Comparison of ENCODE assay signal across 21 cellular contexts in the genomic region with DNA sequence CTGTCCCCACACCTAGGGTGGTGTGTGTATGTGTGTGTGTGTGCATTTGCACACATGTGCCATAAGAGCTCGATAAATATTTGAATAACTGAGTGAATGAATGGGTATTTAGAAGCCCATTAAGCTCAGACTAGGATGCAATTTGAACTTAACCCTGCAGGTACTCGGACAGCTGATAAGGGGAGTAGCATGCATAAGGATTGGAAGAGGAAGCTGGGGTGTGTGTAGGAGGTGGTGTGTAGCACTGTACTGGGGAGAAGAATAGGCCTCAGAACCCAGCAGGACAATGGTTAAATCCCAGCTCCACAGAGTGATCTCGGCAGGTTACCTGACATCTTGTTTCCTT. TPM values are rescaled to one million over a fixed set of nuclear protein-coding genes. Genes with fewer than 3 reads are reported as not detected.
DNase-seq lines count a peak whose midpoint lies in the region; ATAC-seq and TF ChIP-seq lines count a peak whose summit lies in the region.
"Had no signal": no experiment of that assay in that cellular context is flagged by ENCODE, and none has a peak within 500 bp of the region (broad histone marks: within the 10 kb centered on the region; RNA-seq: fewer than 3 reads in every experiment).

No MANE protein-coding gene starts in this region.

- peaks cover 50% of the 10 kb centered on the region for H3K4me1 Mint-ChIP-seq in brain
- peaks cover 19% of the 10 kb centered on the region for H3K4me1 Mint-ChIP-seq in type B pancreatic cell (ENCODE audit: unreplicated experiment)
- H3K4me1 Mint-ChIP-seq: central memory CD8-positive, alpha-beta T cell; immature natural killer cell had no signal

- DNase-seq in NCI-H510A treated with DMSO at 0.1 percent for 48 hours (lab: John Stamatoyannopoulos, UW): peak; percentile 80
- DNase-seq in NCI-H510A (lab: John Stamatoyannopoulos, UW): no peak
- DNase-seq in NCI-H2081 treated with DMSO at 0.1 percent for 48 hours (lab: John Stamatoyannopoulos, UW): peak; percentile 21
- DNase-seq in type B pancreatic cell (ENCODE audit: extremely low spot score, unreplicated experiment): no peak
- no peak for DNase-seq in NCI-H1694 treated with DMSO at 0.1 percent for 48 hours (lab: John Stamatoyannopoulos, UW)
- no peak for DNase-seq in activated naive CD4-positive, alpha-beta T cell treated with anti-CD3 and anti-CD28 coated beads, Interleukin-2, amount 50 U/mL, for 72 hours (ENCODE audit: low spot score in 2 of 2)
- DNase-seq: foreskin fibroblast; immature natural killer cell; naive thymus-derived CD4-positive, alpha-beta T cell; ovary; right lobe of liver; trophoblast cell had no signal

- no peak for ATAC-seq in GM18873 (IDR thresholded peaks at IDR 0.05; ENCODE audit: low FRiP score, unreplicated experiment)
- ATAC-seq in activated naive CD4-positive, alpha-beta T cell treated with anti-CD3 and anti-CD28 coated beads, Interleukin-2, amount 50 U/mL, for 72 hours: no peak
- ATAC-seq: left lobe of liver; naive thymus-derived CD4-positive, alpha-beta T cell; right lobe of liver had no signal

- TF ChIP-seq CTCF in brain (conservative IDR thresholded peaks at IDR 0.05): peak in 1 of 2 experiments; percentile 68
- TF ChIP-seq CTCF in type B pancreatic cell (conservative IDR thresholded peaks at IDR 0.05): peak; percentile 63

- H3K27ac Mint-ChIP-seq in brain (no peak overlapping the region), type B pancreatic cell (no peak overlapping the region)
- no peak overlapping the region for H3K27ac Mint-ChIP-seq in activated naive CD4-positive, alpha-beta T cell treated with anti-CD3 and anti-CD28 coated beads, Interleukin-2, amount 50 U/mL, for 72 hours
- H3K27ac Mint-ChIP-seq: activated naive CD4-positive, alpha-beta T cell treated with anti-CD3 and anti-CD28 coated beads, Interleukin-2, amount 50 U/mL, for 24 hours; activated T-helper 1 cell treated with anti-CD3 and anti-CD28 coated beads, Interleukin-12 subunit alpha, Interleukin-12 subunit beta, Interleukin-2, Interleukin-4 antibody, amounts not matched to agents 30 ng/mL and 10 ng/mL and 1 ng/mL, durations not matched to agents 14 hours and 24 hours and 36 hours; immature natural killer cell had no signal

- H3K27me3 Mint-ChIP-seq in brain: peaks cover 22% of the 10 kb centered on the region
- peaks cover 47% of the 10 kb centered on the region for H3K27me3 Mint-ChIP-seq in type B pancreatic cell

- H3K4me3 Mint-ChIP-seq in brain (peak overlapping the region in 3 of 5 experiments; percentile 27 to 37 (median 30)), type B pancreatic cell (peak overlapping the region; percentile 53)
- H3K4me3 Mint-ChIP-seq: activated naive CD4-positive, alpha-beta T cell treated with anti-CD3 and anti-CD28 coated beads, Interleukin-2, amount 50 U/mL, for 24 hours; activated T-helper 1 cell treated with anti-CD3 and anti-CD28 coated beads, Interleukin-12 subunit alpha, Interleukin-12 subunit beta, Interleukin-2, Interleukin-4 antibody, amounts not matched to agents 30 ng/mL and 10 ng/mL and 1 ng/mL, durations not matched to agents 14 hours and 24 hours and 36 hours; central memory CD8-positive, alpha-beta T cell; immature natural killer cell had no signal

- H3K36me3 Mint-ChIP-seq in brain (peaks cover 3% of the 10 kb centered on the region), type B pancreatic cell (no peaks in the 10 kb centered on the region)
- peaks cover 0 to 5% of the 10 kb centered on the region in 2 donors for H3K36me3 Mint-ChIP-seq in activated naive CD4-positive, alpha-beta T cell treated with anti-CD3 and anti-CD28 coated beads, Interleukin-2, amount 50 U/mL, for 72 hours
- H3K36me3 Mint-ChIP-seq: activated naive CD4-positive, alpha-beta T cell treated with anti-CD3 and anti-CD28 coated beads, Interleukin-2, amount 50 U/mL, for 24 hours; immature natural killer cell had no signal

- H3K9me3 Mint-ChIP-seq in brain (peaks cover 0 to 14% (median 9%) of the 10 kb centered on the region in 5 experiments), type B pancreatic cell (no peaks in the 10 kb centered on the region)
- no peaks in the 10 kb centered on the region for H3K9me3 Mint-ChIP-seq in activated naive CD4-positive, alpha-beta T cell treated with anti-CD3 and anti-CD28 coated beads, Interleukin-2, amount 50 U/mL, for 72 hours
- H3K9me3 Mint-ChIP-seq: activated naive CD4-positive, alpha-beta T cell treated with anti-CD3 and anti-CD28 coated beads, Interleukin-2, amount 50 U/mL, for 24 hours; activated T-helper 1 cell treated with anti-CD3 and anti-CD28 coated beads, Interleukin-12 subunit alpha, Interleukin-12 subunit beta, Interleukin-2, Interleukin-4 antibody, amounts not matched to agents 30 ng/mL and 10 ng/mL and 1 ng/mL, durations not matched to agents 14 hours and 24 hours and 36 hours; central memory CD8-positive, alpha-beta T cell; immature natural killer cell had no signal

RNA-seq across cellular contexts. Expression of gene KCNF1, which starts 1.8 kb away (rescaled TPM):
- 18.1 TPM for polyA plus RNA-seq in brain (ENCODE audit: insufficient read depth, low read depth, low replicate concordance)
- 3.6 and 3.7 TPM in 2 replicates for total RNA-seq in type B pancreatic cell (ENCODE audit: low replicate concordance)
- total RNA-seq in activated naive CD4-positive, alpha-beta T cell treated with anti-CD3 and anti-CD28 coated beads, Interleukin-2, amount 50 U/mL, for 72 hours: not detected
- total RNA-seq: activated T-helper 1 cell treated with anti-CD3 and anti-CD28 coated beads, Interleukin-12 subunit alpha, Interleukin-12 subunit beta, Interleukin-2, Interleukin-4 antibody, amounts not matched to agents 30 ng/mL and 10 ng/mL and 1 ng/mL, durations not matched to agents 14 hours and 24 hours and 36 hours; ascending aorta; left lobe of liver; naive thymus-derived CD4-positive, alpha-beta T cell; right lobe of liver; T-helper 1 cell treated with Interleukin-12 subunit alpha and Interleukin-12 subunit beta and Interleukin-4 antibody, amounts not matched to agents 30 ng/mL and 1 ng/mL, for 36 hours had no signal
- polyA plus RNA-seq: BJ; immature natural killer cell; naive thymus-derived CD4-positive, alpha-beta T cell had no signal

Comparison
In these comparisons a context has a peak if more than half of its experiments do, and no peak if none do; other contexts are left out.
1. DNase-seq: peak in NCI-H510A treated with DMSO at 0.1 percent for 48 hours (single experiment) and NCI-H2081 treated with DMSO at 0.1 percent for 48 hours (single experiment); none in NCI-H510A (single experiment), type B pancreatic cell (single experiment), NCI-H1694 treated with DMSO at 0.1 percent for 48 hours (single experiment) and activated naive CD4-positive, alpha-beta T cell treated with anti-CD3 and anti-CD28 coated beads, Interleukin-2, amount 50 U/mL, for 72 hours (0 of 2).